ENCODE assay signal across 8 cellular contexts in genomic region chr7:90709501-90710465, GRCh38.
DNase-seq lines count a peak whose midpoint lies in the region; ATAC-seq and TF ChIP-seq lines count a peak whose summit lies in the region.

No MANE protein-coding gene starts in this region.

- peak; percentile 41 for ATAC-seq in HG03045 (IDR thresholded peaks at IDR 0.05; ENCODE audit: unreplicated experiment)
- peak; percentile 73 for ATAC-seq in activated B cell treated with CpG ODN at 0.5 μM for 24 hours (ENCODE audit: low read depth)
- no peak for ATAC-seq in upper lobe of right lung

- H3K79me1 ChIP-seq in mesenchymal stem cell (replicated peaks; ENCODE audit: low read length, poor library complexity, severe bottlenecking): peaks cover 33% of the 10 kb centered on the region

- H2BK5ac ChIP-seq in mesenchymal stem cell (ENCODE audit: low read depth, low read length, poor library complexity, severe bottlenecking): no peak overlapping the region

- CTCF ChIA-PET in activated B cell treated with CpG ODN at 0.5 μM for 24 hours (lab: Charles Lee): interaction anchor here (0.6 to 4.6 kb wide), 26 partner anchors 9 to 1227 kb away, joined by 3 to 59 read pairs (median 4); partner anchors contain the start of gene CDK14

- peak overlapping the region; percentile 53 for H3K9ac ChIP-seq in mesenchymal stem cell (ENCODE audit: low read length)

- H3K27ac ChIP-seq in mesenchymal stem cell (ENCODE audit: low read length, poor library complexity, severe bottlenecking): no peak overlapping the region
- H3K27ac ChIP-seq in upper lobe of right lung: no peak overlapping the region
- H3K27ac ChIP-seq in esophagus squamous epithelium: peak overlapping the region in 1 of 4 donors; percentile 2

- H3K27me3 ChIP-seq in mesenchymal stem cell (ENCODE audit: control insufficient read depth in 1 of 2, insufficient read depth in 1 of 2, low read length in 2 of 2) (no peaks in the 10 kb centered on the region), upper lobe of right lung (no peaks in the 10 kb centered on the region), esophagus squamous epithelium (no peaks in the 10 kb centered on the region)

- peak overlapping the region; percentile 67 for H2BK15ac ChIP-seq in mesenchymal stem cell (ENCODE audit: low read depth, poor library complexity, severe bottlenecking)

- no peaks in the 10 kb centered on the region for H3K27me3 Mint-ChIP-seq in activated B cell treated with CpG ODN at 0.5 μM for 24 hours

- no peaks in the 10 kb centered on the region for H3K9me3 Mint-ChIP-seq in activated B cell treated with CpG ODN at 0.5 μM for 24 hours

- no peak overlapping the region for H3K4ac ChIP-seq in mesenchymal stem cell (ENCODE audit: low read depth in 1 of 2, low read length in 2 of 2)

- POLR2A ChIA-PET in activated B cell treated with CpG ODN at 0.5 μM for 24 hours (lab: Charles Lee): interaction anchor here (0.6 to 3.4 kb wide), 20 partner anchors 9 to 1737 kb away, joined by 3 to 22 read pairs (median 5); partner anchors contain the start of genes CDK14 and GATAD1

- no peak overlapping the region for H3K23ac ChIP-seq in mesenchymal stem cell (ENCODE audit: low read length in 2 of 2)

- peaks cover 88% of the 10 kb centered on the region for H3K4me1 Mint-ChIP-seq in activated B cell treated with CpG ODN at 0.5 μM for 24 hours

- no peak overlapping the region for H4K8ac ChIP-seq in mesenchymal stem cell (ENCODE audit: low read length)

- H2BK120ac ChIP-seq in mesenchymal stem cell (ENCODE audit: low read depth, low read length): no peak overlapping the region

- H3K27ac Mint-ChIP-seq in activated B cell treated with CpG ODN at 0.5 μM for 24 hours: peak overlapping the region; percentile 96

- H4K91ac ChIP-seq in mesenchymal stem cell (ENCODE audit: low read length): no peak overlapping the region

- peak overlapping the region; percentile 86 for H3K4me3 Mint-ChIP-seq in activated B cell treated with CpG ODN at 0.5 μM for 24 hours

- no peak overlapping the region for H2BK12ac ChIP-seq in mesenchymal stem cell (ENCODE audit: low read length in 2 of 2)

- peak overlapping the region in 1 of 2 experiments; percentile 50 for H3K4me3 ChIP-seq in mesenchymal stem cell (ENCODE audit: insufficient read depth in 1 of 2, low read depth in 1 of 2, low read length in 2 of 2)
- no peak overlapping the region for H3K4me3 ChIP-seq in upper lobe of right lung
- peak overlapping the region in 1 of 4 donors; percentile 1 for H3K4me3 ChIP-seq in esophagus squamous epithelium

- H3K9me3 ChIP-seq in mesenchymal stem cell (ENCODE audit: control insufficient read depth, low read length) (no peaks in the 10 kb centered on the region), upper lobe of right lung (no peaks in the 10 kb centered on the region), esophagus squamous epithelium (no peaks in the 10 kb centered on the region)

- TF ChIP-seq POLR2A in GM19099 (IDR thresholded peaks at IDR 0.05; ENCODE audit: extremely low read depth, insufficient read length, low read depth) (peak; percentile 44), esophagus squamous epithelium (IDR thresholded peaks at IDR 0.05) (no peak)

- TF ChIP-seq CTCF in activated B cell treated with CpG ODN at 0.5 μM for 24 hours (IDR thresholded peaks at IDR 0.05) (no peak), upper lobe of right lung (IDR thresholded peaks at IDR 0.05) (no peak), esophagus squamous epithelium (IDR thresholded peaks at IDR 0.05) (no peak)

- H3K36me3 Mint-ChIP-seq in activated B cell treated with CpG ODN at 0.5 μM for 24 hours (ENCODE audit: low read depth): peaks cover 2% of the 10 kb centered on the region

- peaks cover 2% of the 10 kb centered on the region for H3K4me1 ChIP-seq in mesenchymal stem cell (ENCODE audit: control insufficient read depth, insufficient read depth, low read depth, low read length)
- peaks cover 5% of the 10 kb centered on the region for H3K4me1 ChIP-seq in upper lobe of right lung
- H3K4me1 ChIP-seq in esophagus squamous epithelium: peaks cover 0 to 13% (median 0%) of the 10 kb centered on the region in 3 donors

- H3K14ac ChIP-seq in mesenchymal stem cell (ENCODE audit: low read length in 2 of 2): no peak overlapping the region

- intact Hi-C loops in activated B cell treated with CpG ODN at 0.5 μM for 24 hours (cut with micrococcal nuclease): loop anchor here (1.0 to 5.0 kb wide), 17 partner anchors 10 to 1233 kb away; partner anchors contain the start of genes AKAP9, CDK14 and GTPBP10
- intact Hi-C loops in upper lobe of right lung (cut with DNase I): no loop called here
- intact Hi-C loops in esophagus squamous epithelium (cut with DNase I): no loop called here

- no peak overlapping the region for H3K18ac ChIP-seq in mesenchymal stem cell (ENCODE audit: low read depth in 1 of 2, low read length in 2 of 2)

- H2AK5ac ChIP-seq in mesenchymal stem cell (ENCODE audit: low read length, severe bottlenecking): peak overlapping the region; percentile 59

- DNase-seq in activated B cell treated with CpG ODN at 0.5 μM for 24 hours (peak; percentile 33), mesenchymal stem cell (peak; percentile 33), upper lobe of right lung (no peak), middle frontal gyrus (ENCODE audit: extremely low spot score, low spot score) (no peak), esophagus squamous epithelium (lab: John Stamatoyannopoulos, UW) (no peak)
- no peak for DNase-seq in stimulated activated CD4-positive, alpha-beta T cell treated with anti-CD3 and anti-CD28 coated beads, Interleukin-4, amount 100 ng/mL, for 4 hours

- WGBS in mesenchymal stem cell: 75% methylated on average over 8 of the region's 11 CpGs
- 31 to 38% methylated on average over 11 of the region's 11 CpGs for WGBS in esophagus squamous epithelium, 2 donors

- no peak overlapping the region for H2AFZ ChIP-seq in mesenchymal stem cell (ENCODE audit: low read depth, low read length)

- H3K4me2 ChIP-seq in mesenchymal stem cell (ENCODE audit: low read length, poor library complexity, severe bottlenecking): no peak overlapping the region

- H3K36me3 ChIP-seq in mesenchymal stem cell (ENCODE audit: control insufficient read depth in 1 of 2, insufficient read depth in 2 of 2, low read depth in 1 of 2, low read length in 2 of 2) (no peaks in the 10 kb centered on the region), upper lobe of right lung (no peaks in the 10 kb centered on the region), esophagus squamous epithelium (no peaks in the 10 kb centered on the region)

Comparison
In these comparisons a context has a peak if more than half of its experiments do, and no peak if none do; other contexts are left out.
1. DNase-seq: peak in activated B cell treated with CpG ODN at 0.5 μM for 24 hours (single experiment) and mesenchymal stem cell (single experiment); none in upper lobe of right lung (single experiment), middle frontal gyrus (single experiment), esophagus squamous epithelium (single experiment) and stimulated activated CD4-positive, alpha-beta T cell treated with anti-CD3 and anti-CD28 coated beads, Interleukin-4, amount 100 ng/mL, for 4 hours (0 of 2).